ENCODE assay signal across 24 cellular contexts in genomic region chr3:18233987-18234716, GRCh38.
DNase-seq lines count a peak whose midpoint lies in the region; ATAC-seq and TF ChIP-seq lines count a peak whose summit lies in the region.
"Had no signal": no experiment of that assay in that cellular context is flagged by ENCODE, and none has a peak within 500 bp of the region (broad histone marks: within the 10 kb centered on the region; RNA-seq: fewer than 3 reads in every experiment).

No MANE protein-coding gene starts in this region.

- DNase-seq in GM23338 (ENCODE audit: low spot score) (peak; percentile 30), NCI-H345 (lab: John Stamatoyannopoulos, UW) (peak; percentile 66), cardiac muscle cell (ENCODE audit: low read depth in 1 of 2, low spot score in 1 of 2) (peak in 1 of 2 donors; percentile 45), neural crest cell (ENCODE audit: low read depth, low spot score) (no peak), NCI-H1105 treated with DMSO at 0.1 percent for 48 hours (lab: John Stamatoyannopoulos, UW) (no peak)
- DNase-seq in activated CD4-positive, alpha-beta T cell treated with anti-CD3 and anti-CD28 coated beads for 48 hours: no peak
- DNase-seq: activated naive CD4-positive, alpha-beta T cell treated with anti-CD3 and anti-CD28 coated beads, Interleukin-2, amount 50 U/mL, for 16 hours; activated T-cell treated with anti-CD3 and anti-CD28 coated beads, Interleukin-2, amount 50 U/mL, for 24 hours; anterior cingulate cortex; cerebellar nuclear complex; effector CD4-positive, alpha-beta T cell; gastrocnemius medialis; KG1; left lung; NCI-H1694 treated with DMSO at 0.1 percent for 48 hours; NCI-H510A; retina; RPMI8226 had no signal

- no peaks in the 10 kb centered on the region for H3K9me3 ChIP-seq in cardiac muscle cell (ENCODE audit: low read depth)
- H3K9me3 ChIP-seq: esophagus muscularis mucosa, gastrocnemius medialis, left lung, neutrophil, suprapubic skin had no signal

- H3K4me3 Mint-ChIP-seq in GM23338: no peak overlapping the region
- H3K4me3 Mint-ChIP-seq in neural crest cell: no peak overlapping the region
- H3K4me3 Mint-ChIP-seq: activated T-cell treated with anti-CD3 and anti-CD28 coated beads, Interleukin-2, amount 50 U/mL, for 24 hours had no signal

- H3K27me3 Mint-ChIP-seq in GM23338 (ENCODE audit: insufficient read depth, low read depth, poor library complexity): peaks cover 4% of the 10 kb centered on the region
- no peaks in the 10 kb centered on the region for H3K27me3 Mint-ChIP-seq in neural crest cell (ENCODE audit: low read depth)

- H3K9me2 ChIP-seq in GM23338 (ENCODE audit: insufficient read depth): no peaks in the 10 kb centered on the region

- H3K27ac ChIP-seq in GM23338 (ENCODE audit: low read depth) (no peak overlapping the region), cardiac muscle cell (peak overlapping the region; percentile 82)
- H3K27ac ChIP-seq: esophagus muscularis mucosa, gastrocnemius medialis, left lung, neutrophil, suprapubic skin had no signal

- H3K4me1 ChIP-seq in GM23338 (ENCODE audit: insufficient read depth) (peaks cover 32% of the 10 kb centered on the region), cardiac muscle cell (ENCODE audit: low read depth) (peaks cover 23% of the 10 kb centered on the region)
- H3K4me1 ChIP-seq: esophagus muscularis mucosa, gastrocnemius medialis, left lung, suprapubic skin had no signal

- no peak overlapping the region for H2AFZ ChIP-seq in GM23338

- no peaks in the 10 kb centered on the region for H3K27me3 ChIP-seq in GM23338 (ENCODE audit: insufficient read depth)
- no peaks in the 10 kb centered on the region for H3K27me3 ChIP-seq in cardiac muscle cell
- H3K27me3 ChIP-seq: esophagus muscularis mucosa, gastrocnemius medialis, neutrophil had no signal

- TF ChIP-seq CTCF in GM23338 (conservative IDR thresholded peaks at IDR 0.05; ENCODE audit: low read depth in 2 of 2): no peak
- TF ChIP-seq CTCF in cardiac muscle cell (IDR thresholded peaks at IDR 0.05; ENCODE audit: low read depth, low read length): no peak
- TF ChIP-seq CTCF in neural crest cell (conservative IDR thresholded peaks at IDR 0.05): no peak

- H3K36me3 Mint-ChIP-seq in GM23338 (ENCODE audit: low read depth) (no peaks in the 10 kb centered on the region), neural crest cell (ENCODE audit: low read depth) (no peaks in the 10 kb centered on the region)

- ATAC-seq in GM23338 (peak; percentile 66), HG02852 (IDR thresholded peaks at IDR 0.05; ENCODE audit: unreplicated experiment) (no peak), GM21737 (IDR thresholded peaks at IDR 0.05; ENCODE audit: unreplicated experiment) (no peak)
- ATAC-seq: activated CD4-positive, CD25-positive, alpha-beta regulatory T cell treated with anti-CD3 and anti-CD28 coated beads, Interleukin-2, amount 50 U/mL, for 24 hours; gastrocnemius medialis; left lung had no signal

- no peaks in the 10 kb centered on the region for H3K36me3 ChIP-seq in GM23338 (ENCODE audit: insufficient read depth)
- H3K36me3 ChIP-seq in cardiac muscle cell: no peaks in the 10 kb centered on the region
- H3K36me3 ChIP-seq: esophagus muscularis mucosa, gastrocnemius medialis, left lung, neutrophil, suprapubic skin had no signal

- H3K9me3 Mint-ChIP-seq in GM23338: no peaks in the 10 kb centered on the region
- no peaks in the 10 kb centered on the region for H3K9me3 Mint-ChIP-seq in neural crest cell
- H3K9me3 Mint-ChIP-seq: activated T-cell treated with anti-CD3 and anti-CD28 coated beads, Interleukin-2, amount 50 U/mL, for 24 hours had no signal

- peak overlapping the region; percentile 17; the same call in 1 of the 2 replicates for H3K4me2 ChIP-seq in GM23338

- H3K27ac Mint-ChIP-seq in GM23338: peak overlapping the region; percentile 32
- peak overlapping the region; percentile 44 for H3K27ac Mint-ChIP-seq in neural crest cell (ENCODE audit: unreplicated experiment)
- H3K27ac Mint-ChIP-seq: activated T-cell treated with anti-CD3 and anti-CD28 coated beads, Interleukin-2, amount 50 U/mL, for 24 hours had no signal

- no peaks in the 10 kb centered on the region for H3K79me2 ChIP-seq in GM23338 (replicated peaks; ENCODE audit: insufficient read depth)

- no peak overlapping the region for H3K4me3 ChIP-seq in GM23338
- H3K4me3 ChIP-seq in cardiac muscle cell: no peak overlapping the region
- H3K4me3 ChIP-seq: esophagus muscularis mucosa, gastrocnemius medialis, left lung, suprapubic skin had no signal

- H3K4me1 Mint-ChIP-seq in GM23338: peaks cover 29% of the 10 kb centered on the region
- H3K4me1 Mint-ChIP-seq in neural crest cell: peaks cover 33% of the 10 kb centered on the region

- H4K20me1 ChIP-seq in GM23338 (replicated peaks; ENCODE audit: insufficient read depth): no peaks in the 10 kb centered on the region

- H3F3A ChIP-seq in GM23338 (replicated peaks; ENCODE audit: low read depth): no peaks in the 10 kb centered on the region

TF ChIP-seq in GM23338, 12 proteins besides CTCF, POLR2A, EP300 and RAD21 (continues in another document):
- TF ChIP-seq, protein P1, sequence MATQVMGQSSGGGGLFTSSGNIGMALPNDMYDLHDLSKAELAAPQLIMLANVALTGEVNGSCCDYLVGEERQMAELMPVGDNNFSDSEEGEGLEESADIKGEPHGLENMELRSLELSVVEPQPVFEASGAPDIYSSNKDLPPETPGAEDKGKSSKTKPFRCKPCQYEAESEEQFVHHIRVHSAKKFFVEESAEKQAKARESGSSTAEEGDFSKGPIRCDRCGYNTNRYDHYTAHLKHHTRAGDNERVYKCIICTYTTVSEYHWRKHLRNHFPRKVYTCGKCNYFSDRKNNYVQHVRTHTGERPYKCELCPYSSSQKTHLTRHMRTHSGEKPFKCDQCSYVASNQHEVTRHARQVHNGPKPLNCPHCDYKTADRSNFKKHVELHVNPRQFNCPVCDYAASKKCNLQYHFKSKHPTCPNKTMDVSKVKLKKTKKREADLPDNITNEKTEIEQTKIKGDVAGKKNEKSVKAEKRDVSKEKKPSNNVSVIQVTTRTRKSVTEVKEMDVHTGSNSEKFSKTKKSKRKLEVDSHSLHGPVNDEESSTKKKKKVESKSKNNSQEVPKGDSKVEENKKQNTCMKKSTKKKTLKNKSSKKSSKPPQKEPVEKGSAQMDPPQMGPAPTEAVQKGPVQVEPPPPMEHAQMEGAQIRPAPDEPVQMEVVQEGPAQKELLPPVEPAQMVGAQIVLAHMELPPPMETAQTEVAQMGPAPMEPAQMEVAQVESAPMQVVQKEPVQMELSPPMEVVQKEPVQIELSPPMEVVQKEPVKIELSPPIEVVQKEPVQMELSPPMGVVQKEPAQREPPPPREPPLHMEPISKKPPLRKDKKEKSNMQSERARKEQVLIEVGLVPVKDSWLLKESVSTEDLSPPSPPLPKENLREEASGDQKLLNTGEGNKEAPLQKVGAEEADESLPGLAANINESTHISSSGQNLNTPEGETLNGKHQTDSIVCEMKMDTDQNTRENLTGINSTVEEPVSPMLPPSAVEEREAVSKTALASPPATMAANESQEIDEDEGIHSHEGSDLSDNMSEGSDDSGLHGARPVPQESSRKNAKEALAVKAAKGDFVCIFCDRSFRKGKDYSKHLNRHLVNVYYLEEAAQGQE (IDR thresholded peaks at IDR 0.05; ENCODE audit: unreplicated experiment): no peak
- no peak for TF ChIP-seq ZNF331 (CRISPR knock-in tag; IDR thresholded peaks at IDR 0.05; ENCODE audit: low read depth)
- no peak for TF ChIP-seq EZH2 (IDR thresholded peaks at IDR 0.05; ENCODE audit: low read depth, unreplicated experiment)
- TF ChIP-seq CREB1 (CRISPR knock-in tag; IDR thresholded peaks at IDR 0.05; ENCODE audit: low read depth): no peak
- no peak for TF ChIP-seq EZH2phosphoT487 (IDR thresholded peaks at IDR 0.05; ENCODE audit: unreplicated experiment)

Comparison
In these comparisons a context has a peak if more than half of its experiments do, and no peak if none do; other contexts are left out.
1. DNase-seq: peak in GM23338 (single experiment) and NCI-H345 (single experiment); none in neural crest cell (single experiment), activated CD4-positive, alpha-beta T cell treated with anti-CD3 and anti-CD28 coated beads for 48 hours (single experiment) and NCI-H1105 treated with DMSO at 0.1 percent for 48 hours (single experiment).